ENCODE assay signal across 1 cellular context in the genomic region with DNA sequence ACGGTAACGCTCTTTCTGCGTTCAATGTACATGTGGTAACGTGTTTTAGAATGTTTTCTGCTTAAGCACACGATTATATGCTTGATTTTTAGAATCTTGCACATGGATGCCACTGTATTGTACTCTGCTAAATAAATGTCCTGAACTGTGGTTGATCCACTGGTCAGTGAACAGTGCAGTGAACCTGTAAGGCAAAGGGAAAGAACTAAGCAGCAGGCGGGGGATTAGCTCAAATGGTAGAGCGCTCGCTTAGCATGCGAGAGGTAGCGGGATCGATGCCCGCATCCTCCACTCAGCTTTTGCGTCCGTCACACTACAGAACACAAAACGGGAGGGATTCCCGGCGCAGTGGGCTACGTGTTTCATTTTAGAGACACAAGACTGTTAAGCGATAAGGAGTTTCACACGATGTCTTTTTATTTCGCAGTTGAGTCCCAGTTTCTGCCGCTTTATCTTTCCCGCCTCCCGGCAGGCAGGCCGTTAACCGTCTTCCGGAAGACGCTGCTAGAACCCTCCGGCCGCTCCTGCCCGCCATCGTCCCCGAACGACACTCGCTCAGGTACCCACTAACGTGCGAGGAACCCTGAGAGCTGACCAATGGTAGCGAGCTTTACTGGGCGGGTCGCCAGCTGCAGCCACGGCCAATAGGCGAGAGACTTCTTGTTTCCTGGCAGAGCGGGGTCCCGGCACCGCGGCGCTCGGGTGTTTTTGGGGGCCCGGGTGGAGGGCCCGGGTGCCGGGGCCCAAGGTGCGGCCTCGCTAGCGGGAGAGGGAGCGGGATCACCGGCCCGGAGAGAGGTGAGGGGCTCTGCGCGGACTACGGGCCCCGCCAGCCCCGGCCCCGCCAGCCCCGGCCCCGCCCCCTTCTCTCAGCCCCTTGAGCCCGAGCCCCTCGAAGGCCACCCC.
TF ChIP-seq lines count a peak whose summit lies in the region.

A gene with protein sequence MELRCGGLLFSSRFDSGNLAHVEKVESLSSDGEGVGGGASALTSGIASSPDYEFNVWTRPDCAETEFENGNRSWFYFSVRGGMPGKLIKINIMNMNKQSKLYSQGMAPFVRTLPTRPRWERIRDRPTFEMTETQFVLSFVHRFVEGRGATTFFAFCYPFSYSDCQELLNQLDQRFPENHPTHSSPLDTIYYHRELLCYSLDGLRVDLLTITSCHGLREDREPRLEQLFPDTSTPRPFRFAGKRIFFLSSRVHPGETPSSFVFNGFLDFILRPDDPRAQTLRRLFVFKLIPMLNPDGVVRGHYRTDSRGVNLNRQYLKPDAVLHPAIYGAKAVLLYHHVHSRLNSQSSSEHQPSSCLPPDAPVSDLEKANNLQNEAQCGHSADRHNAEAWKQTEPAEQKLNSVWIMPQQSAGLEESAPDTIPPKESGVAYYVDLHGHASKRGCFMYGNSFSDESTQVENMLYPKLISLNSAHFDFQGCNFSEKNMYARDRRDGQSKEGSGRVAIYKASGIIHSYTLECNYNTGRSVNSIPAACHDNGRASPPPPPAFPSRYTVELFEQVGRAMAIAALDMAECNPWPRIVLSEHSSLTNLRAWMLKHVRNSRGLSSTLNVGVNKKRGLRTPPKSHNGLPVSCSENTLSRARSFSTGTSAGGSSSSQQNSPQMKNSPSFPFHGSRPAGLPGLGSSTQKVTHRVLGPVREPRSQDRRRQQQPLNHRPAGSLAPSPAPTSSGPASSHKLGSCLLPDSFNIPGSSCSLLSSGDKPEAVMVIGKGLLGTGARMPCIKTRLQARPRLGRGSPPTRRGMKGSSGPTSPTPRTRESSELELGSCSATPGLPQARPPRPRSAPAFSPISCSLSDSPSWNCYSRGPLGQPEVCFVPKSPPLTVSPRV (plus strand): TSS at position 673 of the 906 bp plus-strand sequence. CDS start 1,291 bp downstream, outside the sequence.

TF ChIP-seq in GM12878, 131 proteins besides CTCF, POLR2A, EP300 and RAD21 (continued from another document and continues in another):
- TF ChIP-seq, protein P1, sequence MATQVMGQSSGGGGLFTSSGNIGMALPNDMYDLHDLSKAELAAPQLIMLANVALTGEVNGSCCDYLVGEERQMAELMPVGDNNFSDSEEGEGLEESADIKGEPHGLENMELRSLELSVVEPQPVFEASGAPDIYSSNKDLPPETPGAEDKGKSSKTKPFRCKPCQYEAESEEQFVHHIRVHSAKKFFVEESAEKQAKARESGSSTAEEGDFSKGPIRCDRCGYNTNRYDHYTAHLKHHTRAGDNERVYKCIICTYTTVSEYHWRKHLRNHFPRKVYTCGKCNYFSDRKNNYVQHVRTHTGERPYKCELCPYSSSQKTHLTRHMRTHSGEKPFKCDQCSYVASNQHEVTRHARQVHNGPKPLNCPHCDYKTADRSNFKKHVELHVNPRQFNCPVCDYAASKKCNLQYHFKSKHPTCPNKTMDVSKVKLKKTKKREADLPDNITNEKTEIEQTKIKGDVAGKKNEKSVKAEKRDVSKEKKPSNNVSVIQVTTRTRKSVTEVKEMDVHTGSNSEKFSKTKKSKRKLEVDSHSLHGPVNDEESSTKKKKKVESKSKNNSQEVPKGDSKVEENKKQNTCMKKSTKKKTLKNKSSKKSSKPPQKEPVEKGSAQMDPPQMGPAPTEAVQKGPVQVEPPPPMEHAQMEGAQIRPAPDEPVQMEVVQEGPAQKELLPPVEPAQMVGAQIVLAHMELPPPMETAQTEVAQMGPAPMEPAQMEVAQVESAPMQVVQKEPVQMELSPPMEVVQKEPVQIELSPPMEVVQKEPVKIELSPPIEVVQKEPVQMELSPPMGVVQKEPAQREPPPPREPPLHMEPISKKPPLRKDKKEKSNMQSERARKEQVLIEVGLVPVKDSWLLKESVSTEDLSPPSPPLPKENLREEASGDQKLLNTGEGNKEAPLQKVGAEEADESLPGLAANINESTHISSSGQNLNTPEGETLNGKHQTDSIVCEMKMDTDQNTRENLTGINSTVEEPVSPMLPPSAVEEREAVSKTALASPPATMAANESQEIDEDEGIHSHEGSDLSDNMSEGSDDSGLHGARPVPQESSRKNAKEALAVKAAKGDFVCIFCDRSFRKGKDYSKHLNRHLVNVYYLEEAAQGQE (IDR thresholded peaks at IDR 0.05; ENCODE audit: low read depth, low read length) = no peak
- TF ChIP-seq, protein P2, sequence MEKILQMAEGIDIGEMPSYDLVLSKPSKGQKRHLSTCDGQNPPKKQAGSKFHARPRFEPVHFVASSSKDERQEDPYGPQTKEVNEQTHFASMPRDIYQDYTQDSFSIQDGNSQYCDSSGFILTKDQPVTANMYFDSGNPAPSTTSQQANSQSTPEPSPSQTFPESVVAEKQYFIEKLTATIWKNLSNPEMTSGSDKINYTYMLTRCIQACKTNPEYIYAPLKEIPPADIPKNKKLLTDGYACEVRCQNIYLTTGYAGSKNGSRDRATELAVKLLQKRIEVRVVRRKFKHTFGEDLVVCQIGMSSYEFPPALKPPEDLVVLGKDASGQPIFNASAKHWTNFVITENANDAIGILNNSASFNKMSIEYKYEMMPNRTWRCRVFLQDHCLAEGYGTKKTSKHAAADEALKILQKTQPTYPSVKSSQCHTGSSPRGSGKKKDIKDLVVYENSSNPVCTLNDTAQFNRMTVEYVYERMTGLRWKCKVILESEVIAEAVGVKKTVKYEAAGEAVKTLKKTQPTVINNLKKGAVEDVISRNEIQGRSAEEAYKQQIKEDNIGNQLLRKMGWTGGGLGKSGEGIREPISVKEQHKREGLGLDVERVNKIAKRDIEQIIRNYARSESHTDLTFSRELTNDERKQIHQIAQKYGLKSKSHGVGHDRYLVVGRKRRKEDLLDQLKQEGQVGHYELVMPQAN (conservative IDR thresholded peaks at IDR 0.05) = peak; percentile 61
- no peak for TF ChIP-seq ETV6 (conservative IDR thresholded peaks at IDR 0.05 in 1 of 2, IDR thresholded peaks at IDR 0.05 in 1 of 2; ENCODE audit: borderline replicate concordance in 1 of 2, low read depth in 1 of 2)
- TF ChIP-seq, protein P3, sequence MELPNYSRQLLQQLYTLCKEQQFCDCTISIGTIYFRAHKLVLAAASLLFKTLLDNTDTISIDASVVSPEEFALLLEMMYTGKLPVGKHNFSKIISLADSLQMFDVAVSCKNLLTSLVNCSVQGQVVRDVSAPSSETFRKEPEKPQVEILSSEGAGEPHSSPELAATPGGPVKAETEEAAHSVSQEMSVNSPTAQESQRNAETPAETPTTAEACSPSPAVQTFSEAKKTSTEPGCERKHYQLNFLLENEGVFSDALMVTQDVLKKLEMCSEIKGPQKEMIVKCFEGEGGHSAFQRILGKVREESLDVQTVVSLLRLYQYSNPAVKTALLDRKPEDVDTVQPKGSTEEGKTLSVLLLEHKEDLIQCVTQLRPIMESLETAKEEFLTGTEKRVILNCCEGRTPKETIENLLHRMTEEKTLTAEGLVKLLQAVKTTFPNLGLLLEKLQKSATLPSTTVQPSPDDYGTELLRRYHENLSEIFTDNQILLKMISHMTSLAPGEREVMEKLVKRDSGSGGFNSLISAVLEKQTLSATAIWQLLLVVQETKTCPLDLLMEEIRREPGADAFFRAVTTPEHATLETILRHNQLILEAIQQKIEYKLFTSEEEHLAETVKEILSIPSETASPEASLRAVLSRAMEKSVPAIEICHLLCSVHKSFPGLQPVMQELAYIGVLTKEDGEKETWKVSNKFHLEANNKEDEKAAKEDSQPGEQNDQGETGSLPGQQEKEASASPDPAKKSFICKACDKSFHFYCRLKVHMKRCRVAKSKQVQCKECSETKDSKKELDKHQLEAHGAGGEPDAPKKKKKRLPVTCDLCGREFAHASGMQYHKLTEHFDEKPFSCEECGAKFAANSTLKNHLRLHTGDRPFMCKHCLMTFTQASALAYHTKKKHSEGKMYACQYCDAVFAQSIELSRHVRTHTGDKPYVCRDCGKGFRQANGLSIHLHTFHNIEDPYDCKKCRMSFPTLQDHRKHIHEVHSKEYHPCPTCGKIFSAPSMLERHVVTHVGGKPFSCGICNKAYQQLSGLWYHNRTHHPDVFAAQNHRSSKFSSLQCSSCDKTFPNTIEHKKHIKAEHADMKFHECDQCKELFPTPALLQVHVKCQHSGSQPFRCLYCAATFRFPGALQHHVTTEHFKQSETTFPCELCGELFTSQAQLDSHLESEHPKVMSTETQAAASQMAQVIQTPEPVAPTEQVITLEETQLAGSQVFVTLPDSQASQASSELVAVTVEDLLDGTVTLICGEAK (IDR thresholded peaks at IDR 0.05; ENCODE audit: borderline replicate concordance) = peak; percentile 84; the same call in 1 of the 2 replicates
- TF ChIP-seq STAT3 (IDR thresholded peaks at IDR 0.05; ENCODE audit: low read depth, low read length) = no peak
- peak; percentile 98 for TF ChIP-seq TARDBP (IDR thresholded peaks at IDR 0.05; ENCODE audit: borderline replicate concordance)
- TF ChIP-seq, protein P4, sequence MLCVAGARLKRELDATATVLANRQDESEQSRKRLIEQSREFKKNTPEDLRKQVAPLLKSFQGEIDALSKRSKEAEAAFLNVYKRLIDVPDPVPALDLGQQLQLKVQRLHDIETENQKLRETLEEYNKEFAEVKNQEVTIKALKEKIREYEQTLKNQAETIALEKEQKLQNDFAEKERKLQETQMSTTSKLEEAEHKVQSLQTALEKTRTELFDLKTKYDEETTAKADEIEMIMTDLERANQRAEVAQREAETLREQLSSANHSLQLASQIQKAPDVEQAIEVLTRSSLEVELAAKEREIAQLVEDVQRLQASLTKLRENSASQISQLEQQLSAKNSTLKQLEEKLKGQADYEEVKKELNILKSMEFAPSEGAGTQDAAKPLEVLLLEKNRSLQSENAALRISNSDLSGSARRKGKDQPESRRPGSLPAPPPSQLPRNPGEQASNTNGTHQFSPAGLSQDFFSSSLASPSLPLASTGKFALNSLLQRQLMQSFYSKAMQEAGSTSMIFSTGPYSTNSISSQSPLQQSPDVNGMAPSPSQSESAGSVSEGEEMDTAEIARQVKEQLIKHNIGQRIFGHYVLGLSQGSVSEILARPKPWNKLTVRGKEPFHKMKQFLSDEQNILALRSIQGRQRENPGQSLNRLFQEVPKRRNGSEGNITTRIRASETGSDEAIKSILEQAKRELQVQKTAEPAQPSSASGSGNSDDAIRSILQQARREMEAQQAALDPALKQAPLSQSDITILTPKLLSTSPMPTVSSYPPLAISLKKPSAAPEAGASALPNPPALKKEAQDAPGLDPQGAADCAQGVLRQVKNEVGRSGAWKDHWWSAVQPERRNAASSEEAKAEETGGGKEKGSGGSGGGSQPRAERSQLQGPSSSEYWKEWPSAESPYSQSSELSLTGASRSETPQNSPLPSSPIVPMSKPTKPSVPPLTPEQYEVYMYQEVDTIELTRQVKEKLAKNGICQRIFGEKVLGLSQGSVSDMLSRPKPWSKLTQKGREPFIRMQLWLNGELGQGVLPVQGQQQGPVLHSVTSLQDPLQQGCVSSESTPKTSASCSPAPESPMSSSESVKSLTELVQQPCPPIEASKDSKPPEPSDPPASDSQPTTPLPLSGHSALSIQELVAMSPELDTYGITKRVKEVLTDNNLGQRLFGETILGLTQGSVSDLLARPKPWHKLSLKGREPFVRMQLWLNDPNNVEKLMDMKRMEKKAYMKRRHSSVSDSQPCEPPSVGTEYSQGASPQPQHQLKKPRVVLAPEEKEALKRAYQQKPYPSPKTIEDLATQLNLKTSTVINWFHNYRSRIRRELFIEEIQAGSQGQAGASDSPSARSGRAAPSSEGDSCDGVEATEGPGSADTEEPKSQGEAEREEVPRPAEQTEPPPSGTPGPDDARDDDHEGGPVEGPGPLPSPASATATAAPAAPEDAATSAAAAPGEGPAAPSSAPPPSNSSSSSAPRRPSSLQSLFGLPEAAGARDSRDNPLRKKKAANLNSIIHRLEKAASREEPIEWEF (IDR thresholded peaks at IDR 0.05; ENCODE audit: insufficient replicate concordance, low read depth, low read length) = no peak
- no peak for TF ChIP-seq BCL11A (IDR thresholded peaks at IDR 0.05; ENCODE audit: low read depth, low read length)
- peak in 1 of 2 experiments; percentile 37; a peak in 1 of 4 replicates for TF ChIP-seq CEBPB (IDR thresholded peaks at IDR 0.05; ENCODE audit: borderline replicate concordance in 1 of 2, low read depth in 2 of 2, low read length in 2 of 2)
- TF ChIP-seq SUPT20H (IDR thresholded peaks at IDR 0.05; ENCODE audit: borderline replicate concordance, control insufficient read depth, low read depth, low read length) = no peak
- TF ChIP-seq PML (IDR thresholded peaks at IDR 0.05; ENCODE audit: low read length) = peak; percentile 93; the same call in 1 of the 2 replicates
- TF ChIP-seq, protein P5, sequence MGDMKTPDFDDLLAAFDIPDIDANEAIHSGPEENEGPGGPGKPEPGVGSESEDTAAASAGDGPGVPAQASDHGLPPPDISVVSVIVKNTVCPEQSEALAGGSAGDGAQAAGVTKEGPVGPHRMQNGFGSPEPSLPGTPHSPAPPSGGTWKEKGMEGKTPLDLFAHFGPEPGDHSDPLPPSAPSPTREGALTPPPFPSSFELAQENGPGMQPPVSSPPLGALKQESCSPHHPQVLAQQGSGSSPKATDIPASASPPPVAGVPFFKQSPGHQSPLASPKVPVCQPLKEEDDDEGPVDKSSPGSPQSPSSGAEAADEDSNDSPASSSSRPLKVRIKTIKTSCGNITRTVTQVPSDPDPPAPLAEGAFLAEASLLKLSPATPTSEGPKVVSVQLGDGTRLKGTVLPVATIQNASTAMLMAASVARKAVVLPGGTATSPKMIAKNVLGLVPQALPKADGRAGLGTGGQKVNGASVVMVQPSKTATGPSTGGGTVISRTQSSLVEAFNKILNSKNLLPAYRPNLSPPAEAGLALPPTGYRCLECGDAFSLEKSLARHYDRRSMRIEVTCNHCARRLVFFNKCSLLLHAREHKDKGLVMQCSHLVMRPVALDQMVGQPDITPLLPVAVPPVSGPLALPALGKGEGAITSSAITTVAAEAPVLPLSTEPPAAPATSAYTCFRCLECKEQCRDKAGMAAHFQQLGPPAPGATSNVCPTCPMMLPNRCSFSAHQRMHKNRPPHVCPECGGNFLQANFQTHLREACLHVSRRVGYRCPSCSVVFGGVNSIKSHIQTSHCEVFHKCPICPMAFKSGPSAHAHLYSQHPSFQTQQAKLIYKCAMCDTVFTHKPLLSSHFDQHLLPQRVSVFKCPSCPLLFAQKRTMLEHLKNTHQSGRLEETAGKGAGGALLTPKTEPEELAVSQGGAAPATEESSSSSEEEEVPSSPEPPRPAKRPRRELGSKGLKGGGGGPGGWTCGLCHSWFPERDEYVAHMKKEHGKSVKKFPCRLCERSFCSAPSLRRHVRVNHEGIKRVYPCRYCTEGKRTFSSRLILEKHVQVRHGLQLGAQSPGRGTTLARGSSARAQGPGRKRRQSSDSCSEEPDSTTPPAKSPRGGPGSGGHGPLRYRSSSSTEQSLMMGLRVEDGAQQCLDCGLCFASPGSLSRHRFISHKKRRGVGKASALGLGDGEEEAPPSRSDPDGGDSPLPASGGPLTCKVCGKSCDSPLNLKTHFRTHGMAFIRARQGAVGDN (IDR thresholded peaks at IDR 0.05) = peak; percentile 92
- TF ChIP-seq HDGF (IDR thresholded peaks at IDR 0.05) = peak; percentile 26; the same call in 1 of the 2 replicates
- no peak; the same call in none of the 2 replicates for TF ChIP-seq MXI1 (IDR thresholded peaks at IDR 0.05; ENCODE audit: low read depth, low read length)
- TF ChIP-seq, protein P6, sequence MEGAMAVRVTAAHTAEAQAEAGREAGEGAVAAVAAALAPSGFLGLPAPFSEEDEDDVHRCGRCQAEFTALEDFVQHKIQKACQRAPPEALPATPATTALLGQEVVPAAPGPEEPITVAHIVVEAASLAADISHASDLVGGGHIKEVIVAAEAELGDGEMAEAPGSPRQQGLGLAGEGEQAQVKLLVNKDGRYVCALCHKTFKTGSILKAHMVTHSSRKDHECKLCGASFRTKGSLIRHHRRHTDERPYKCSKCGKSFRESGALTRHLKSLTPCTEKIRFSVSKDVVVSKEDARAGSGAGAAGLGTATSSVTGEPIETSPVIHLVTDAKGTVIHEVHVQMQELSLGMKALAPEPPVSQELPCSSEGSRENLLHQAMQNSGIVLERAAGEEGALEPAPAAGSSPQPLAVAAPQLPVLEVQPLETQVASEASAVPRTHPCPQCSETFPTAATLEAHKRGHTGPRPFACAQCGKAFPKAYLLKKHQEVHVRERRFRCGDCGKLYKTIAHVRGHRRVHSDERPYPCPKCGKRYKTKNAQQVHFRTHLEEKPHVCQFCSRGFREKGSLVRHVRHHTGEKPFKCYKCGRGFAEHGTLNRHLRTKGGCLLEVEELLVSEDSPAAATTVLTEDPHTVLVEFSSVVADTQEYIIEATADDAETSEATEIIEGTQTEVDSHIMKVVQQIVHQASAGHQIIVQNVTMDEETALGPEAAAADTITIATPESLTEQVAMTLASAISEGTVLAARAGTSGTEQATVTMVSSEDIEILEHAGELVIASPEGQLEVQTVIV (IDR thresholded peaks at IDR 0.05; ENCODE audit: borderline replicate concordance, partially characterized antibody) = peak; percentile 68
- no peak for TF ChIP-seq NR2F1 (conservative IDR thresholded peaks at IDR 0.05)
